ENCODE assay signal across 11 cellular contexts in genomic region chr16:87990254-87990653, GRCh38. TPM values are rescaled to one million over a fixed set of nuclear protein-coding genes. Genes with fewer than 3 reads are reported as not detected.
DNase-seq lines count a peak whose midpoint lies in the region; ATAC-seq and TF ChIP-seq lines count a peak whose summit lies in the region.
"Not testable (repeated sequence)": the region's sequence is repeated elsewhere in the genome, so short reads cannot be mapped to it uniquely, and the experiment has no call there.
"Had no signal": no experiment of that assay in that cellular context is flagged by ENCODE, and none has a peak within 500 bp of the region (broad histone marks: within the 10 kb centered on the region; RNA-seq: fewer than 3 reads in every experiment).

No MANE protein-coding gene starts in this region.

- not testable (repeated sequence) for H3K27me3 Mint-ChIP-seq in CD8-positive, alpha-beta T cell (ENCODE audit: low read depth); activated CD4-positive, alpha-beta T cell treated with anti-CD3 and anti-CD28 coated beads for 36 hours; stimulated activated naive B cell treated with anti-CD40 and anti-IgM and Interleukin-4, amounts not matched to agents 10 μg/mL and 1 μg/mL and 100 μg/mL, for 72 hours

- CTCF ChIA-PET in CD8-positive, alpha-beta T cell (lab: Charles Lee) = not testable (repeated sequence)
- CTCF ChIA-PET in activated CD4-positive, alpha-beta T cell treated with anti-CD3 and anti-CD28 coated beads for 36 hours (lab: Charles Lee) = interaction anchor here (0.6 kb wide), 1 partner anchor 214 kb away, joined by 4 read pairs; no protein-coding TSS in a partner anchor

- H3K4me1 Mint-ChIP-seq in CD8-positive, alpha-beta T cell (ENCODE audit: low read depth) = not testable (repeated sequence)
- peaks cover 13% of the 10 kb centered on the region for H3K4me1 Mint-ChIP-seq in activated CD4-positive, alpha-beta T cell treated with anti-CD3 and anti-CD28 coated beads for 36 hours
- H3K4me1 Mint-ChIP-seq in stimulated activated effector memory CD8-positive, alpha-beta T cell treated with anti-CD3 and anti-CD28 coated beads, Interleukin-12 subunit alpha, Interleukin-12 subunit beta, amount 100 ng/mL, for 72 hours = peaks cover 27% of the 10 kb centered on the region
- peaks cover 27 to 56% of the 10 kb centered on the region in 2 donors for H3K4me1 Mint-ChIP-seq in stimulated activated naive B cell treated with anti-CD40 and anti-IgM and Interleukin-4, amounts not matched to agents 10 μg/mL and 1 μg/mL and 100 μg/mL, for 72 hours

- not testable (repeated sequence) for H3K27me3 ChIP-seq in CD8-positive, alpha-beta T cell (ENCODE audit: insufficient read depth, low read length)

- not testable (repeated sequence) for H3K4me3 Mint-ChIP-seq in CD8-positive, alpha-beta T cell; activated CD4-positive, alpha-beta T cell treated with anti-CD3 and anti-CD28 coated beads for 36 hours; stimulated activated effector memory CD8-positive, alpha-beta T cell treated with anti-CD3 and anti-CD28 coated beads, Interleukin-12 subunit alpha, Interleukin-12 subunit beta, amount 100 ng/mL, for 72 hours
- peak overlapping the region in 1 of 2 donors; percentile 33 for H3K4me3 Mint-ChIP-seq in stimulated activated naive B cell treated with anti-CD40 and anti-IgM and Interleukin-4, amounts not matched to agents 10 μg/mL and 1 μg/mL and 100 μg/mL, for 72 hours

- H3K27ac ChIP-seq in CD8-positive, alpha-beta T cell (ENCODE audit: low read depth, low read length) = not testable (repeated sequence)

- intact Hi-C loops in CD8-positive, alpha-beta T cell (cut with DNase I, micrococcal nuclease); activated CD4-positive, alpha-beta T cell treated with anti-CD3 and anti-CD28 coated beads for 36 hours (cut with DNase I, micrococcal nuclease): not testable (repeated sequence)

- peak overlapping the region; percentile 69 for H3K27ac Mint-ChIP-seq in CD8-positive, alpha-beta T cell
- H3K27ac Mint-ChIP-seq in activated CD4-positive, alpha-beta T cell treated with anti-CD3 and anti-CD28 coated beads for 36 hours = peak overlapping the region; percentile 29
- H3K27ac Mint-ChIP-seq in stimulated activated effector memory CD8-positive, alpha-beta T cell treated with anti-CD3 and anti-CD28 coated beads, Interleukin-12 subunit alpha, Interleukin-12 subunit beta, amount 100 ng/mL, for 72 hours = peak overlapping the region; percentile 54
- peak overlapping the region; percentile 39 for H3K27ac Mint-ChIP-seq in stimulated activated naive B cell treated with anti-CD40 and anti-IgM and Interleukin-4, amounts not matched to agents 10 μg/mL and 1 μg/mL and 100 μg/mL, for 72 hours

- H3K36me3 Mint-ChIP-seq in CD8-positive, alpha-beta T cell = peaks cover 60% of the 10 kb centered on the region
- peaks cover 28% of the 10 kb centered on the region for H3K36me3 Mint-ChIP-seq in activated CD4-positive, alpha-beta T cell treated with anti-CD3 and anti-CD28 coated beads for 36 hours (ENCODE audit: low read depth)
- peaks cover 62% of the 10 kb centered on the region for H3K36me3 Mint-ChIP-seq in stimulated activated effector memory CD8-positive, alpha-beta T cell treated with anti-CD3 and anti-CD28 coated beads, Interleukin-12 subunit alpha, Interleukin-12 subunit beta, amount 100 ng/mL, for 72 hours
- H3K36me3 Mint-ChIP-seq in stimulated activated naive B cell treated with anti-CD40 and anti-IgM and Interleukin-4, amounts not matched to agents 10 μg/mL and 1 μg/mL and 100 μg/mL, for 72 hours = peaks cover 39 to 52% of the 10 kb centered on the region in 2 donors

- H3K36me3 ChIP-seq in CD8-positive, alpha-beta T cell (ENCODE audit: insufficient read depth, low read length) = not testable (repeated sequence)

- not testable (repeated sequence) for H3K4me1 ChIP-seq in CD8-positive, alpha-beta T cell (ENCODE audit: insufficient read depth, low read length)

- H3K9me3 Mint-ChIP-seq in CD8-positive, alpha-beta T cell; activated CD4-positive, alpha-beta T cell treated with anti-CD3 and anti-CD28 coated beads for 36 hours (ENCODE audit: low read depth); stimulated activated effector memory CD8-positive, alpha-beta T cell treated with anti-CD3 and anti-CD28 coated beads, Interleukin-12 subunit alpha, Interleukin-12 subunit beta, amount 100 ng/mL, for 72 hours; stimulated activated naive B cell treated with anti-CD40 and anti-IgM and Interleukin-4, amounts not matched to agents 10 μg/mL and 1 μg/mL and 100 μg/mL, for 72 hours: not testable (repeated sequence)

- TF ChIP-seq CTCF in CD8-positive, alpha-beta T cell (IDR thresholded peaks at IDR 0.05) = not testable (repeated sequence)

- ATAC-seq in CD8-positive, alpha-beta T cell; activated CD4-positive, alpha-beta T cell treated with anti-CD3 and anti-CD28 coated beads for 36 hours; stimulated activated effector memory CD8-positive, alpha-beta T cell treated with anti-CD3 and anti-CD28 coated beads, Interleukin-12 subunit alpha, Interleukin-12 subunit beta, amount 100 ng/mL, for 72 hours: not testable (repeated sequence)
- peak; percentile 54 to 85 for ATAC-seq in stimulated activated naive B cell treated with anti-CD40 and anti-IgM and Interleukin-4, amounts not matched to agents 10 μg/mL and 1 μg/mL and 100 μg/mL, for 72 hours (replicated peaks)

- POLR2A ChIA-PET in CD8-positive, alpha-beta T cell (lab: Charles Lee); activated CD4-positive, alpha-beta T cell treated with anti-CD3 and anti-CD28 coated beads for 36 hours (lab: Charles Lee): not testable (repeated sequence)

- not testable (repeated sequence) for H3K9me3 ChIP-seq in CD8-positive, alpha-beta T cell (ENCODE audit: low read length)

- not testable (repeated sequence) for H3K4me3 ChIP-seq in CD8-positive, alpha-beta T cell (ENCODE audit: low read depth, low read length)

- DNase-seq in CD8-positive, alpha-beta T cell; activated CD4-positive, alpha-beta T cell treated with anti-CD3 and anti-CD28 coated beads for 36 hours; stimulated activated effector memory CD8-positive, alpha-beta T cell treated with anti-CD3 and anti-CD28 coated beads, Interleukin-12 subunit alpha, Interleukin-12 subunit beta, amount 100 ng/mL, for 72 hours (ENCODE audit: low spot score in 2 of 2); stimulated activated naive B cell treated with anti-CD40 and anti-IgM and Interleukin-4, amounts not matched to agents 10 μg/mL and 1 μg/mL and 100 μg/mL, for 72 hours: not testable (repeated sequence)
- DNase-seq in islet precursor cell = peak; percentile 3

RNA-seq across cellular contexts. Expression of gene BANP, which starts 39.0 kb away (rescaled TPM):
- total RNA-seq in CD8-positive, alpha-beta T cell = 10 to 100 TPM; 55.3 to 60.6 TPM
- 10 to 100 TPM; 35.2 to 36.1 TPM for total RNA-seq in activated CD4-positive, alpha-beta T cell treated with anti-CD3 and anti-CD28 coated beads for 36 hours

RNA-seq across cellular contexts. Expression of gene CA5A, which starts 53.9 kb away (rescaled TPM):
- not detected for total RNA-seq in CD8-positive, alpha-beta T cell
- not detected for total RNA-seq in activated CD4-positive, alpha-beta T cell treated with anti-CD3 and anti-CD28 coated beads for 36 hours
- total RNA-seq: A172; CD4-positive, alpha-beta T cell; CD8-positive, alpha-beta memory T cell; Daoy; G401; GM12878 had no signal
